In the genomic region with DNA sequence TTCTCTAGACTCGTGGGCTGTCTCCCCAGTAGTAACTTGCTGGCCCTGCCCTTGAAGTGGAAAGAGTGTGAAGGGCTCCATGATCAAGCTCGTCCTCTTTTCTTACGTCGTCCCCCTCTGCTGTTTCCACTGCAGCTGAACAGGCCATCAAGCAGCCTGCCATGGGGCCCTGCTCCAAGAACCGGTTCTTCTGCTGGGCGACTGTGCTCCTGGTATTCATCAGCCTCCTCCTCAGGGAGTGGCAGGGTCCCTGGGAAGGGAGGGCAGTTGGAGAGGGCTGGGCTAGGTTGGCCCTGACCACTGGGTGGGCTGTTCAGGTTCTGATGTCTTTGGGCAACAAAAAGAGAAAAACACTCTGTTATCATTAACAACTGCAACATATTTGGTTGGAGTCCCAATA, we compare ENCODE assay signal across 15 cellular contexts.
"Had no signal": no experiment of that assay in that cellular context is flagged by ENCODE, and none has a peak within 500 bp of the region (broad histone marks: within the 10 kb centered on the region; RNA-seq: fewer than 3 reads in every experiment).

No MANE protein-coding gene starts in this region.

- H3K27ac Mint-ChIP-seq: activated CD4-positive, alpha-beta T cell treated with anti-CD3 and anti-CD28 coated beads, Interleukin-2, amount 10 ng/mL, durations not matched to agents 7 days and 5 days; activated CD8-positive, alpha-beta T cell treated with anti-CD3 and anti-CD28 coated beads, Interleukin-2, amount 10 ng/mL, durations not matched to agents 7 days and 5 days; activated naive CD4-positive, alpha-beta T cell treated with anti-CD3 and anti-CD28 coated beads, Interleukin-2, amount 50 U/mL, for 24 hours; naive thymus-derived CD8-positive, alpha-beta T cell had no signal

- ATAC-seq: activated CD8-positive, alpha-beta T cell treated with anti-CD3 and anti-CD28 coated beads, Interleukin-2, amount 10 ng/mL, durations not matched to agents 7 days and 5 days; naive thymus-derived CD8-positive, alpha-beta T cell had no signal

- H3K4me3 Mint-ChIP-seq: activated CD4-positive, alpha-beta T cell treated with anti-CD3 and anti-CD28 coated beads, Interleukin-2, amount 10 ng/mL, durations not matched to agents 7 days and 5 days; activated CD8-positive, alpha-beta T cell treated with anti-CD3 and anti-CD28 coated beads, Interleukin-2, amount 10 ng/mL, durations not matched to agents 7 days and 5 days; activated naive CD4-positive, alpha-beta T cell treated with anti-CD3 and anti-CD28 coated beads, Interleukin-2, amount 50 U/mL, for 24 hours; naive thymus-derived CD8-positive, alpha-beta T cell had no signal

- DNase-seq: activated CD4-positive, alpha-beta T cell treated with anti-CD3 and anti-CD28 coated beads, Interleukin-2, amount 10 ng/mL, durations not matched to agents 7 days and 5 days; activated CD8-positive, alpha-beta T cell treated with anti-CD3 and anti-CD28 coated beads, Interleukin-2, amount 10 ng/mL, durations not matched to agents 7 days and 5 days; activated gamma-delta T cell; activated T-cell treated with anti-CD3 and anti-CD28 coated beads, Interleukin-2, amount 50 U/mL, for 48 hours; cerebellar nuclear complex; cortex of kidney; mesenchymal stem cell; naive thymus-derived CD8-positive, alpha-beta T cell; retina; stimulated activated CD4-positive, alpha-beta T cell treated with anti-CD3 and anti-CD28 coated beads, Interleukin-12 subunit alpha, Interleukin-12 subunit beta, amount 100 ng/mL, for 4 hours; stimulated activated CD4-positive, alpha-beta T cell treated with anti-CD3 and anti-CD28 coated beads, Interleukin-1b, Interleukin-23, amount 100 ng/mL, for 48 hours; stimulated activated naive CD4-positive, alpha-beta T cell; T1000; uterus had no signal

- H3K9me3 ChIP-seq: uterus had no signal

- H3K36me3 ChIP-seq: uterus had no signal

- H3K27ac ChIP-seq: uterus had no signal

- H3K9me3 Mint-ChIP-seq: activated CD4-positive, alpha-beta T cell treated with anti-CD3 and anti-CD28 coated beads, Interleukin-2, amount 10 ng/mL, durations not matched to agents 7 days and 5 days; activated naive CD4-positive, alpha-beta T cell treated with anti-CD3 and anti-CD28 coated beads, Interleukin-2, amount 50 U/mL, for 24 hours; naive thymus-derived CD8-positive, alpha-beta T cell had no signal

- H3K4me1 Mint-ChIP-seq: activated CD4-positive, alpha-beta T cell treated with anti-CD3 and anti-CD28 coated beads, Interleukin-2, amount 10 ng/mL, durations not matched to agents 7 days and 5 days; activated naive CD4-positive, alpha-beta T cell treated with anti-CD3 and anti-CD28 coated beads, Interleukin-2, amount 50 U/mL, for 24 hours had no signal

- H3K4me3 ChIP-seq: uterus had no signal

- H3K36me3 Mint-ChIP-seq: activated naive CD4-positive, alpha-beta T cell treated with anti-CD3 and anti-CD28 coated beads, Interleukin-2, amount 50 U/mL, for 24 hours; naive thymus-derived CD8-positive, alpha-beta T cell had no signal

- H3K27me3 ChIP-seq: uterus had no signal
